ENCODE assay signal across 25 cellular contexts in genomic region chr2:8388779-8389178, GRCh38.
DNase-seq lines count a peak whose midpoint lies in the region; ATAC-seq and FAIRE-seq lines count a peak whose summit lies in the region.
"Had no signal": no experiment of that assay in that cellular context is flagged by ENCODE, and none has a peak within 500 bp of the region (broad histone marks: within the 10 kb centered on the region; RNA-seq: fewer than 3 reads in every experiment).

No MANE protein-coding gene starts in this region.

- peaks cover 0 to 1% (median 0%) of the 10 kb centered on the region in 3 donors for H3K27me3 Mint-ChIP-seq in immature natural killer cell (ENCODE audit: low read depth in 3 of 3)

- no peaks in the 10 kb centered on the region for H3K36me3 ChIP-seq in small intestine (ENCODE audit: control insufficient read depth in 2 of 2, insufficient read depth in 2 of 2, low read length in 2 of 2)
- H3K36me3 ChIP-seq: adrenal gland, left lung had no signal

- no peaks in the 10 kb centered on the region for H3K9me3 ChIP-seq in small intestine (ENCODE audit: control insufficient read depth, low read depth)
- H3K9me3 ChIP-seq: adrenal gland, Caco-2, left lung had no signal

- FAIRE-seq in GM19239 (lab: Jason Lieb, UNC): peak; percentile 75
- no peak for FAIRE-seq in small intestine (lab: Jason Lieb, UNC)

- H3K4me1 ChIP-seq in small intestine (ENCODE audit: control insufficient read depth in 2 of 2, insufficient read depth in 1 of 2, low read depth in 1 of 2, low read length in 1 of 2): no peaks in the 10 kb centered on the region

- H3K27me3 ChIP-seq in small intestine (ENCODE audit: control insufficient read depth in 2 of 2, insufficient read depth in 2 of 2, low read length in 2 of 2): no peaks in the 10 kb centered on the region
- H3K27me3 ChIP-seq: adrenal gland, left lung had no signal

- peaks cover 12 to 34% of the 10 kb centered on the region in 2 donors for H3K4me1 Mint-ChIP-seq in immature natural killer cell
- H3K4me1 Mint-ChIP-seq: B cell had no signal

- peak; percentile 65 for ATAC-seq in HG02759 (IDR thresholded peaks at IDR 0.05; ENCODE audit: unreplicated experiment)
- ATAC-seq in HG03159 (IDR thresholded peaks at IDR 0.05; ENCODE audit: unreplicated experiment): no peak
- ATAC-seq: left lung, sciatic nerve had no signal

- H3K27ac Mint-ChIP-seq in immature natural killer cell: peak overlapping the region in 1 of 6 donors; percentile 69
- H3K27ac Mint-ChIP-seq: B cell, mesothelial cell of epicardium had no signal

- H3K9me3 Mint-ChIP-seq in immature natural killer cell: peaks cover 0 to 2% (median 0%) of the 10 kb centered on the region in 6 donors
- H3K9me3 Mint-ChIP-seq: nephron had no signal

- H3K36me3 Mint-ChIP-seq in immature natural killer cell: peaks cover 16 to 50% (median 47%) of the 10 kb centered on the region in 3 donors
- H3K36me3 Mint-ChIP-seq: mesothelial cell of epicardium had no signal

- no peak overlapping the region for H3K4me3 Mint-ChIP-seq in immature natural killer cell
- H3K4me3 Mint-ChIP-seq: B cell, mesothelial cell of epicardium, nephron had no signal

- WGBS in small intestine, 3 donors: 64 to 79% (median 64%) methylated on average over 2 of the region's 2 CpGs

- DNase-seq in GM19239 (ENCODE audit: insufficient read length, low spot score) (no peak), HT-29 (ENCODE audit: low spot score) (peak; percentile 52), small intestine (peak; percentile 27), SK-N-DZ (ENCODE audit: low spot score) (no peak), immature natural killer cell (no peak), midbrain (lab: John Stamatoyannopoulos, UW) (no peak)
- DNase-seq: activated CD4-positive, alpha-beta T cell treated with anti-CD3 and anti-CD28 coated beads, Interleukin-2, amount 50 U/mL, for 4 hours; activated gamma-delta T cell treated with Interleukin-2 at 50 U/mL for 16 hours; Caco-2; cortex of kidney; KG1; left lung; NCI-H187; NCI-H69; OCI-M1; SHP77; substantia nigra had no signal

- H3K27ac ChIP-seq in small intestine (ENCODE audit: low read depth in 1 of 2, low read length in 1 of 2): no peak overlapping the region
- H3K27ac ChIP-seq: left lung, parathyroid adenoma had no signal

- H3K4me3 ChIP-seq in small intestine (ENCODE audit: low read depth in 1 of 2, low read length in 2 of 2): no peak overlapping the region
- H3K4me3 ChIP-seq: adrenal gland, left lung had no signal

Comparison
In these comparisons a context has a peak if more than half of its experiments do, and no peak if none do; other contexts are left out.
1. DNase-seq: peak in HT-29 (single experiment) and small intestine (single experiment); none in GM19239 (single experiment), SK-N-DZ (single experiment), immature natural killer cell (0 of 3) and midbrain (single experiment).